16 cellular contexts compared by ENCODE assay signal in genomic region chr17:40671282-40671681, GRCh38. TPM values are rescaled to one million over a fixed set of nuclear protein-coding genes. Genes with fewer than 3 reads are reported as not detected.
DNase-seq lines count a peak whose midpoint lies in the region; ATAC-seq and TF ChIP-seq lines count a peak whose summit lies in the region.
"Had no signal": no experiment of that assay in that cellular context is flagged by ENCODE, and none has a peak within 500 bp of the region (broad histone marks: within the 10 kb centered on the region; RNA-seq: fewer than 3 reads in every experiment).

No MANE protein-coding gene starts in this region.

- H3K27ac ChIP-seq in HCT116 (ENCODE audit: low read depth, low read length) (no peak overlapping the region), parathyroid adenoma (no peak overlapping the region)
- H3K27ac ChIP-seq: C4-2B had no signal

- DNase-seq in Calu3 (peak; percentile 19), HCT116 (ENCODE audit: low read depth, low spot score) (no peak), cerebellum (ENCODE audit: low spot score) (peak; percentile 77), pons (ENCODE audit: low spot score) (no peak), mucosa of gallbladder (ENCODE audit: low spot score) (no peak)
- DNase-seq: H7, NCI-H1930, NCI-H82, SHP77, SK-N-SH had no signal

- H3K27me3 ChIP-seq in HCT116 (ENCODE audit: insufficient read depth, low read length) (no peaks in the 10 kb centered on the region), parathyroid adenoma (ENCODE audit: control insufficient read depth, insufficient read depth, low read length) (no peaks in the 10 kb centered on the region)

- no peak for TF ChIP-seq RAD21 in HCT116 (IDR thresholded peaks at IDR 0.05; ENCODE audit: low read depth)

- H3K9ac ChIP-seq in HCT116 (ENCODE audit: low read length) (no peak overlapping the region), parathyroid adenoma (no peak overlapping the region)
- H3K9ac ChIP-seq: SK-N-SH had no signal

- H3K4me3 ChIP-seq in HCT116 (replicated peaks in 1 of 2; ENCODE audit: low read depth in 1 of 2, low read length in 2 of 2) (no peak overlapping the region), parathyroid adenoma (ENCODE audit: low read depth, low read length) (no peak overlapping the region)

- no peaks in the 10 kb centered on the region for H3K9me2 ChIP-seq in HCT116 (ENCODE audit: insufficient read depth)
- H3K9me2 ChIP-seq: SK-N-SH had no signal

- H3K9me3 Mint-ChIP-seq in Calu3 (ENCODE audit: low read depth, unreplicated experiment), result no peaks in the 10 kb centered on the region

- H3K9me3 ChIP-seq in HCT116 (ENCODE audit: control insufficient read depth in 1 of 2, insufficient read depth in 1 of 2, low read depth in 1 of 2, low read length in 2 of 2) (no peaks in the 10 kb centered on the region), parathyroid adenoma (ENCODE audit: control insufficient read depth, low read length) (no peaks in the 10 kb centered on the region)
- H3K9me3 ChIP-seq: SK-N-SH had no signal

- peaks cover 82% of the 10 kb centered on the region for H3K27me3 Mint-ChIP-seq in Calu3 (ENCODE audit: unreplicated experiment)

- BruUV-seq in Calu3 (replicated peaks; lab: Mats Ljungman, UMichigan) (no TSS peak), HCT116 (replicated peaks; lab: Mats Ljungman, UMichigan) (no TSS peak)

- no peak for TF ChIP-seq POLR2A in HCT116 (IDR thresholded peaks at IDR 0.05; ENCODE audit: borderline replicate concordance, extremely low read depth, insufficient read depth, insufficient read length)

- CTCF ChIA-PET in Calu3 (lab: Charles Lee), result interaction anchor here (0.6 to 5.8 kb wide), 9 partner anchors 8 to 627 kb away, joined by 3 to 49 read pairs (median 5); no protein-coding TSS in a partner anchor
- CTCF ChIA-PET in HCT116 (lab: Charles Lee), result no interaction called here

- H3K36me3 Mint-ChIP-seq in Calu3 (ENCODE audit: insufficient read depth, unreplicated experiment), result no peaks in the 10 kb centered on the region

- no peaks in the 10 kb centered on the region for H4K20me1 ChIP-seq in HCT116 (ENCODE audit: insufficient read depth)

- POLR2A ChIA-PET in HCT116 (lab: Charles Lee), result no interaction called here

- no peaks in the 10 kb centered on the region for H3K79me2 ChIP-seq in HCT116 (ENCODE audit: insufficient read depth, low read length)
- no peaks in the 10 kb centered on the region for H3K79me2 ChIP-seq in parathyroid adenoma

- ATAC-seq in HCT116 (no peak), HG03521 (IDR thresholded peaks at IDR 0.05; ENCODE audit: unreplicated experiment) (no peak)

- peak overlapping the region; percentile 31 for H2AFZ ChIP-seq in HCT116 (ENCODE audit: low read depth, low read length, poor library complexity, severe bottlenecking)
- peak overlapping the region; percentile 24 for H2AFZ ChIP-seq in parathyroid adenoma

- H3K4me3 Mint-ChIP-seq in Calu3 (ENCODE audit: low read depth, unreplicated experiment), result no peak overlapping the region

- no peak overlapping the region for H3K4me2 ChIP-seq in HCT116 (ENCODE audit: low read length)
- no peak overlapping the region for H3K4me2 ChIP-seq in parathyroid adenoma (ENCODE audit: low read length)
- H3K4me2 ChIP-seq: SK-N-SH had no signal

- H3K36me3 ChIP-seq in HCT116 (ENCODE audit: control insufficient read depth in 1 of 2, insufficient read depth in 2 of 2, low read length in 2 of 2), result no peaks in the 10 kb centered on the region
- H3K36me3 ChIP-seq in parathyroid adenoma (ENCODE audit: control insufficient read depth, insufficient read depth, low read length), result no peaks in the 10 kb centered on the region

- intact Hi-C loops in Calu3 (cut with micrococcal nuclease; ENCODE audit: unreplicated experiment), result loop anchor here (10.0 kb wide), 1 partner anchor 766 kb away; no protein-coding TSS in a partner anchor
- intact Hi-C loops in HCT116 (cut with micrococcal nuclease), result no loop called here

- TF ChIP-seq CTCF in Calu3 (IDR thresholded peaks at IDR 0.05; ENCODE audit: unreplicated experiment) (no peak), HCT116 (IDR thresholded peaks at IDR 0.05 in 2 of 3, conservative IDR thresholded peaks at IDR 0.05 in 1 of 3; ENCODE audit: borderline replicate concordance in 1 of 3, insufficient read depth in 1 of 3, low read depth in 2 of 3, low read length in 2 of 3) (no peak), parathyroid adenoma (IDR thresholded peaks at IDR 0.05) (no peak)

- RAD21 ChIA-PET in HCT116 (lab: Charles Lee; ENCODE audit: low non-redundant PET in 1 of 2, low total read pairs in 2 of 2, uncharacterized antibody in 2 of 2, unreplicated experiment in 2 of 2), result no interaction called here

- no peaks in the 10 kb centered on the region for H3K4me1 ChIP-seq in HCT116 (ENCODE audit: control insufficient read depth in 1 of 2, insufficient read depth in 2 of 2, low read length in 2 of 2)
- no peaks in the 10 kb centered on the region for H3K4me1 ChIP-seq in parathyroid adenoma

- peaks cover 5% of the 10 kb centered on the region for H3K4me1 Mint-ChIP-seq in Calu3 (ENCODE audit: low read depth, unreplicated experiment)

- H3K27ac Mint-ChIP-seq in Calu3 (ENCODE audit: unreplicated experiment), result no peak overlapping the region

TF ChIP-seq in HCT116, 20 proteins besides CTCF, POLR2A, EP300 and RAD21:
- TF ChIP-seq SP1 (IDR thresholded peaks at IDR 0.05; ENCODE audit: low read depth) (no peak), FOSL1 (IDR thresholded peaks at IDR 0.05; ENCODE audit: low read depth) (no peak), POLR2AphosphoS5 (IDR thresholded peaks at IDR 0.05; ENCODE audit: low read depth, low read length) (no peak), CBX3 (IDR thresholded peaks at IDR 0.05; ENCODE audit: low read depth) (no peak), YY1 (IDR thresholded peaks at IDR 0.05; ENCODE audit: extremely low read depth, insufficient replicate concordance, low read depth, low read length) (no peak), JUND (IDR thresholded peaks at IDR 0.05) (no peak), ZNF274 (IDR thresholded peaks at IDR 0.05; ENCODE audit: low read depth, low read length) (no peak), ZBTB33 (IDR thresholded peaks at IDR 0.05; ENCODE audit: extremely low read depth, insufficient replicate concordance, low read length) (no peak), MAX (IDR thresholded peaks at IDR 0.05) (no peak)

RNA-seq across cellular contexts. Expression of gene KRT222, which starts 6.3 kb away (rescaled TPM):
- total RNA-seq in Calu3 (2022) (not detected in 2 replicates), HCT116 (2021; ENCODE audit: unreplicated experiment) (5.0 TPM), cerebellum (17.6 TPM), mucosa of gallbladder (12.7 TPM)
- 2.0 and 3.1 TPM in 2 replicates for polyA plus RNA-seq in HCT116 (2012)
- total RNA-seq: Daoy, HT-29, NCI-H460 had no signal
- polyA plus RNA-seq: SK-N-SH had no signal

RNA-seq across cellular contexts. Expression of gene SMARCE1, which starts 23.7 kb away (rescaled TPM):
- 755 and 768 TPM in 2 replicates for total RNA-seq in Calu3 (2022)
- total RNA-seq in HCT116 (2021; ENCODE audit: unreplicated experiment), result 136 TPM
- polyA plus RNA-seq in HCT116 (2012), result 102 and 115 TPM in 2 replicates
- total RNA-seq in cerebellum, result 105 TPM
- 90.5 TPM for total RNA-seq in mucosa of gallbladder

RNA-seq across cellular contexts. Expression of gene KRT24, which starts 32.3 kb away (rescaled TPM):
- total RNA-seq in Calu3 (2022), result 2.0 and 2.4 TPM in 2 replicates
- total RNA-seq in HCT116 (2021; ENCODE audit: unreplicated experiment), result not detected
- polyA plus RNA-seq in HCT116 (2012), result not detected in 2 replicates
- total RNA-seq in cerebellum, result not detected
- total RNA-seq in mucosa of gallbladder, result 0.17 TPM
- total RNA-seq: Daoy, H7, HT-29, NCI-H460 had no signal
- polyA plus RNA-seq: SK-N-SH had no signal

Comparison
In these comparisons a context has a peak if more than half of its experiments do, and no peak if none do; other contexts are left out.
1. DNase-seq: peak in Calu3 (single experiment) and cerebellum (single experiment); none in HCT116 (single experiment), pons (single experiment) and mucosa of gallbladder (single experiment).